Comparison of ENCODE assay signal across 8 cellular contexts in the genomic region with DNA sequence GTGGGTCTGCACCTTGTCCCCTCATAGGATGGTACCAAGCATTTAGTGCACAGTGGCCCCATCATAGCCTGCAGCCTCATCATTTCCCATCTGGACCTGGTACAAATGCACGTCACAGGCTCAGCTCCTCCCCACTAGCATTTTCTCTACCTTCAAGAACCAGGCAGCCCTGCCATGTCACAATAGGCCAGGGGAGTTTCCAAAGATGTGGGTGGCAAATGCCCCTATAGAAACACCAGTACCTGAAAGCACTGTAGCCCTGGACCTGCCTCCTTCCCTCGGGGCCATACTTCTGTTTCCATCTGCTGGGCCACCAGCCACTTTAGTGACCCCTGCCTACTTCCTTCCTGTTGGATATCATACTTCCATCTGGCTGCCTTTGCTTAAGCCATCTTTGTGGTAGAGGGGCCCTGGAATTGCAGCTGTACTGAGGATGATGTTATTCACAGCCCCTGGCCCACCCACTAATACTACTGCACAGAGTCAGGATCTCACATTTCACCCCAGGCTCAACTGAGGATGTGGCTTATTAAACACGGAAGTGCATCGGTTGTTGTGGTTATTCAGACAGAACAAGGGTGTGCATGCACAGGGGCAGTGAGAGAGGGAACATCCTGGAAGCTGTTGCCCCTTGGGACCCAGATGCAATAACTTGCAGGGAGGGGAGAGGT. TPM values are rescaled to one million over a fixed set of nuclear protein-coding genes. Genes with fewer than 3 reads are reported as not detected.
DNase-seq lines count a peak whose midpoint lies in the region; ATAC-seq and TF ChIP-seq lines count a peak whose summit lies in the region.

No MANE protein-coding gene starts in this region.

- no peak for ATAC-seq in heart right ventricle
- ATAC-seq in left ventricle myocardium superior = no peak
- ATAC-seq in memory B cell (ENCODE audit: low read depth) = peak; percentile 54
- ATAC-seq in GM18909 (IDR thresholded peaks at IDR 0.05; ENCODE audit: poor library complexity, unreplicated experiment) = no peak
- ATAC-seq in GM18502 (IDR thresholded peaks at IDR 0.05; ENCODE audit: poor library complexity, unreplicated experiment) = no peak

- WGBS in heart right ventricle, 2 donors = 41 to 51% methylated on average over 4 of the region's 4 CpGs

- no peaks in the 10 kb centered on the region for H3K27me3 Mint-ChIP-seq in memory B cell
- H3K27me3 Mint-ChIP-seq in stimulated activated naive CD8-positive, alpha-beta T cell treated with anti-CD3 and anti-CD28 coated beads, Interleukin-15, Interleukin-2, amounts not matched to agents 100 ng/mL and 50 ng/mL, for 24 hours = no peaks in the 10 kb centered on the region

- no peaks in the 10 kb centered on the region for H3K9me3 ChIP-seq in heart right ventricle

- peaks cover 6% of the 10 kb centered on the region for H3K36me3 Mint-ChIP-seq in memory B cell
- H3K36me3 Mint-ChIP-seq in stimulated activated naive CD8-positive, alpha-beta T cell treated with anti-CD3 and anti-CD28 coated beads, Interleukin-15, Interleukin-2, amounts not matched to agents 100 ng/mL and 50 ng/mL, for 24 hours (ENCODE audit: low read depth) = peaks cover 32% of the 10 kb centered on the region

- no peaks in the 10 kb centered on the region for H3K9me3 Mint-ChIP-seq in memory B cell
- no peaks in the 10 kb centered on the region for H3K9me3 Mint-ChIP-seq in stimulated activated naive CD8-positive, alpha-beta T cell treated with anti-CD3 and anti-CD28 coated beads, Interleukin-15, Interleukin-2, amounts not matched to agents 100 ng/mL and 50 ng/mL, for 24 hours

- H3K27ac Mint-ChIP-seq in memory B cell = peak overlapping the region; percentile 99
- peak overlapping the region; percentile 96 for H3K27ac Mint-ChIP-seq in stimulated activated naive CD8-positive, alpha-beta T cell treated with anti-CD3 and anti-CD28 coated beads, Interleukin-15, Interleukin-2, amounts not matched to agents 100 ng/mL and 50 ng/mL, for 24 hours

- no peak overlapping the region for H3K4me3 ChIP-seq in heart right ventricle

- peak overlapping the region in 6 of 10 donors; percentile 15 to 98 (median 62) for H3K27ac ChIP-seq in heart right ventricle

- TF ChIP-seq CTCF in heart right ventricle (IDR thresholded peaks at IDR 0.05) = no peak

- H3K4me3 Mint-ChIP-seq in memory B cell = peak overlapping the region; percentile 63
- peak overlapping the region; percentile 71 for H3K4me3 Mint-ChIP-seq in stimulated activated naive CD8-positive, alpha-beta T cell treated with anti-CD3 and anti-CD28 coated beads, Interleukin-15, Interleukin-2, amounts not matched to agents 100 ng/mL and 50 ng/mL, for 24 hours

- DNase-seq in heart right ventricle (no peak), left ventricle myocardium superior (no peak), memory B cell (ENCODE audit: low spot score in 2 of 2) (peak; percentile 56 to 73), DMS 273 treated with DMSO at 0.1 percent for 48 hours (lab: John Stamatoyannopoulos, UW) (no peak)
- peak; percentile 67 for DNase-seq in activated CD8-positive, alpha-beta memory T cell treated with anti-CD3 and anti-CD28 coated beads, Interleukin-2, amount 50 U/mL, for 48 hours

- H3K4me1 ChIP-seq in heart right ventricle = peaks cover 11 to 60% (median 40%) of the 10 kb centered on the region in 9 donors

- intact Hi-C loops in heart right ventricle (cut with DNase I) (no loop called here), left ventricle myocardium superior (cut with micrococcal nuclease) (no loop called here)

- no peaks in the 10 kb centered on the region for H3K27me3 ChIP-seq in heart right ventricle

- H3K4me1 Mint-ChIP-seq in memory B cell = peaks cover 39% of the 10 kb centered on the region
- peaks cover 69% of the 10 kb centered on the region for H3K4me1 Mint-ChIP-seq in stimulated activated naive CD8-positive, alpha-beta T cell treated with anti-CD3 and anti-CD28 coated beads, Interleukin-15, Interleukin-2, amounts not matched to agents 100 ng/mL and 50 ng/mL, for 24 hours (ENCODE audit: low read depth)

- H3K36me3 ChIP-seq in heart right ventricle = peaks cover 0 to 71% (median 19%) of the 10 kb centered on the region in 9 donors

RNA-seq across cellular contexts. Expression of a gene that starts 3.8 kb away (rescaled TPM):
- 10 to 100 TPM; 13.9 to 22.6 (median 17.6) TPM for total RNA-seq in heart right ventricle
- 10 to 100 TPM; 16.5 to 19.0 TPM for polyA plus RNA-seq in heart right ventricle
- 14.9 TPM for total RNA-seq in left ventricle myocardium superior

RNA-seq across cellular contexts. Expression of a gene that starts 4.3 kb away (rescaled TPM):
- total RNA-seq in heart right ventricle (100 to 1,000 TPM; 226 to 335 (median 250) TPM), left ventricle myocardium superior (266 TPM)
- polyA plus RNA-seq in heart right ventricle = 100 to 1,000 TPM; 139 to 291 TPM

RNA-seq across cellular contexts. Expression of a gene that starts 6.2 kb away (rescaled TPM):
- total RNA-seq in heart right ventricle = 10 to 100 TPM; 21.3 to 40.9 (median 34.3) TPM
- polyA plus RNA-seq in heart right ventricle = 10 to 100 TPM in 1 of 2 donors, 1 to 10 TPM in 1; 3.2 to 22.6 TPM
- 30.5 TPM for total RNA-seq in left ventricle myocardium superior

RNA-seq across cellular contexts. Expression of a gene that starts 13.1 kb away (rescaled TPM):
- total RNA-seq in heart right ventricle = 10 to 100 TPM; 13.9 to 22.5 (median 18.3) TPM
- 1 to 10 TPM; 7.7 to 8.3 TPM for polyA plus RNA-seq in heart right ventricle
- 16.8 TPM for total RNA-seq in left ventricle myocardium superior

RNA-seq across cellular contexts. Expression of a gene that starts 54.0 kb away (rescaled TPM):
- total RNA-seq in heart right ventricle (100 to 1,000 TPM; 118 to 173 (median 139) TPM), left ventricle myocardium superior (144 TPM)
- polyA plus RNA-seq in heart right ventricle = 10 to 100 TPM; 37.7 to 50.9 TPM

Comparison
In these comparisons a context has a peak if more than half of its experiments do, and no peak if none do; other contexts are left out.
1. DNase-seq: peak in activated CD8-positive, alpha-beta memory T cell treated with anti-CD3 and anti-CD28 coated beads, Interleukin-2, amount 50 U/mL, for 48 hours (single experiment) and memory B cell (2 of 2); none in heart right ventricle (0 of 2), left ventricle myocardium superior (single experiment) and DMS 273 treated with DMSO at 0.1 percent for 48 hours (single experiment).